In the genomic region with DNA sequence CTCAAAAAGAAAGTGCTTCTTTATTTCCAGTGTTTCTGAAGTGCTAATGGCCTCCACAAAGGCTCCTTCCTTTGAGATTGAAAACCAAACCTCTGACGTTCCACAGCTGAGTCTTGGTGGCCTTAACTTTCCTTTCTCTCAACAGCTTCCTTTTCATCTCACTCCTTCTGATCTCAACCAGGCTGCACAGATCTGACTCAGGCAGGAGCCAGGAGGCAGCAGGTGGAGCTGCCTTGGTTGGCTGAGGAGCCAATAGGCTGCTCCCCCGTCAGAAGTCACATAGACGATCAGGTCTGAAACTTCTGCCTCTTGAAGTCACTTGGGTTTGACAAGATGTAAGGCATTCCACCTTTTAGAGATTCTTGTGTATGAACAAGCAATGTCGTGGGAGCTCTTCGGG, we compare ENCODE assay signal across 26 cellular contexts. TPM values are rescaled to one million over a fixed set of nuclear protein-coding genes. Genes with fewer than 3 reads are reported as not detected.
A peak's percentile ranks its signal among the peaks of the same experiment; 100 is the strongest.
DNase-seq lines count a peak whose midpoint lies in the region; ATAC-seq and TF ChIP-seq lines count a peak whose summit lies in the region.
"Had no signal": no experiment of that assay in that cellular context is flagged by ENCODE, and none has a peak within 500 bp of the region (broad histone marks: within the 10 kb centered on the region; RNA-seq: fewer than 3 reads in every experiment).

No MANE protein-coding gene starts in this region.

- TF ChIP-seq CTCF in left lung (IDR thresholded peaks at IDR 0.05) (no peak), vagina (IDR thresholded peaks at IDR 0.05) (no peak)

- H3K27me3 Mint-ChIP-seq in activated T-cell treated with anti-CD3 and anti-CD28 coated beads, Interleukin-2, amount 50 U/mL, for 72 hours (ENCODE audit: low read depth): peaks cover 13% of the 10 kb centered on the region

- H3K27ac ChIP-seq in left lung: no peak overlapping the region
- H3K27ac ChIP-seq in vagina: no peak overlapping the region
- H3K27ac ChIP-seq: psoas muscle, tibial nerve had no signal

- H3K4me1 Mint-ChIP-seq in activated T-cell treated with anti-CD3 and anti-CD28 coated beads, Interleukin-2, amount 50 U/mL, for 72 hours (ENCODE audit: low read depth): peaks cover 6% of the 10 kb centered on the region

- DNase-seq in activated T-cell treated with anti-CD3 and anti-CD28 coated beads, Interleukin-2, amount 50 U/mL, for 72 hours: peak; percentile 31 to 38
- DNase-seq in activated T-cell treated with anti-CD3 and anti-CD28 coated beads, Interleukin-2, amount 50 U/mL, for 1 hour: no peak
- peak; percentile 67 for DNase-seq in DMS79 treated with DMSO at 0.1 percent for 48 hours (lab: John Stamatoyannopoulos, UW)
- DNase-seq in left lung: no peak
- DNase-seq in vagina (ENCODE audit: extremely low spot score in 2 of 2): no peak
- no peak for DNase-seq in head of caudate nucleus
- DNase-seq: activated gamma-delta T cell; amniotic stem cell; cortex of kidney; HFFc6; left colon; naive B cell; NCI-H1105; NCI-H2029 treated with DMSO at 0.1 percent for 48 hours; NCI-H82; psoas muscle; stimulated activated CD4-positive, alpha-beta T cell treated with anti-CD3 and anti-CD28 coated beads, Interleukin-4, amount 100 ng/mL, for 1 hour; stimulated activated naive CD4-positive, alpha-beta T cell treated with Interleukin-2 at 50 U/mL for 16 hours; T-helper 9 cell had no signal

- no peaks in the 10 kb centered on the region for H3K27me3 ChIP-seq in left lung
- H3K27me3 ChIP-seq in vagina: no peaks in the 10 kb centered on the region
- H3K27me3 ChIP-seq: tibial nerve had no signal

- TF ChIP-seq POLR2A in vagina (IDR thresholded peaks at IDR 0.05): no peak

- H3K36me3 Mint-ChIP-seq in activated T-cell treated with anti-CD3 and anti-CD28 coated beads, Interleukin-2, amount 50 U/mL, for 72 hours (ENCODE audit: insufficient read depth in 2 of 2): no peaks in the 10 kb centered on the region
- H3K36me3 Mint-ChIP-seq: naive B cell had no signal

- H3K9me3 Mint-ChIP-seq in activated T-cell treated with anti-CD3 and anti-CD28 coated beads, Interleukin-2, amount 50 U/mL, for 72 hours: no peaks in the 10 kb centered on the region
- H3K9me3 Mint-ChIP-seq: HFFc6, naive B cell had no signal

- H3K36me3 ChIP-seq in left lung (no peaks in the 10 kb centered on the region), vagina (no peaks in the 10 kb centered on the region)
- H3K36me3 ChIP-seq: tibial nerve had no signal

- H3K9me3 ChIP-seq in left lung: no peaks in the 10 kb centered on the region
- H3K9me3 ChIP-seq in vagina: no peaks in the 10 kb centered on the region
- H3K9me3 ChIP-seq: psoas muscle, tibial nerve had no signal

- no peak overlapping the region for H3K27ac Mint-ChIP-seq in activated T-cell treated with anti-CD3 and anti-CD28 coated beads, Interleukin-2, amount 50 U/mL, for 72 hours
- H3K27ac Mint-ChIP-seq: HFFc6, naive B cell, WTC11 had no signal

- H3K4me1 ChIP-seq in left lung (no peaks in the 10 kb centered on the region), vagina (no peaks in the 10 kb centered on the region)
- H3K4me1 ChIP-seq: psoas muscle, tibial nerve had no signal

- no peak overlapping the region for H3K4me3 Mint-ChIP-seq in activated T-cell treated with anti-CD3 and anti-CD28 coated beads, Interleukin-2, amount 50 U/mL, for 72 hours
- H3K4me3 Mint-ChIP-seq: HFFc6, naive B cell, WTC11 had no signal

- ATAC-seq in activated T-cell treated with anti-CD3 and anti-CD28 coated beads, Interleukin-2, amount 50 U/mL, for 72 hours (replicated peaks in 1 of 2): peak; percentile 94 to 96
- ATAC-seq in HG02610 (IDR thresholded peaks at IDR 0.05; ENCODE audit: unreplicated experiment) (peak; percentile 77), left lung (peak; percentile 74)
- ATAC-seq: esophagus mucosa, left colon, psoas muscle, SK-N-SH treated with all-trans-retinoic acid at 6 μM for 48 hours, WTC11 had no signal

- intact Hi-C loops in left lung (cut with DNase I): no loop called here
- intact Hi-C loops in vagina (cut with DNase I): no loop called here
- intact Hi-C loops in head of caudate nucleus (cut with DNase I): no loop called here

- H3K4me3 ChIP-seq in left lung (no peak overlapping the region), vagina (no peak overlapping the region)
- H3K4me3 ChIP-seq: psoas muscle, tibial nerve had no signal

RNA-seq across cellular contexts. Expression of a gene that starts 9.1 kb away (rescaled TPM):
- total RNA-seq in activated T-cell treated with anti-CD3 and anti-CD28 coated beads, Interleukin-2, amount 50 U/mL, for 72 hours: not detected
- total RNA-seq in left lung: 1 to 10 TPM in 1 of 2 donors, under 1 TPM in 1; 0.50 to 1.7 TPM
- not detected for total RNA-seq in vagina
- total RNA-seq: bronchial epithelial cell, esophagus mucosa, HFFc6, M059J had no signal

Comparison
In these comparisons a context has a peak if more than half of its experiments do, and no peak if none do; other contexts are left out.
1. DNase-seq: peak in activated T-cell treated with anti-CD3 and anti-CD28 coated beads, Interleukin-2, amount 50 U/mL, for 72 hours (2 of 2) and DMS79 treated with DMSO at 0.1 percent for 48 hours (single experiment); none in activated T-cell treated with anti-CD3 and anti-CD28 coated beads, Interleukin-2, amount 50 U/mL, for 1 hour (single experiment), left lung (0 of 2), vagina (0 of 2) and head of caudate nucleus (0 of 42).
2. Peak in every context shown above with its lines, with median percentiles within 50 percentile points of each other: ATAC-seq.